1 cellular context compared by ENCODE assay signal in the genomic region with DNA sequence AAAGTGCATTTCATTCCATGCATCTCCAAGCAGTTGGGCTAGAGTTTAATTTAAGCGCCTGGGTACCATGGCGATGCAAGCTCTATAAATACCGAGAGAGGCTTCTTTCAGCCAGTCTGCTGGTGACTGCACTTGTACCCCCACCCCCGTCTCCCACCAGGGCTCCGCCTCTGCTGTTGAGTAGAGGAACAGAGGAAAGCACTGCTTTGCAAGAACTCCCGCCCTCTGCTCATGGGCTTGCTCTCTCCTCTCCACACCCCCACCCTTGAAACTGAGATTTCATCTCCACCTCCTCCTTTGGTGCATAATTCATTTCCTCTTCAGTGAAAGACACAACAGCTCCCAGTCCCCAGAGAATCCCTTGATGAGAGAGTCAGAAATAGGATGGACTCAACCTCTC.
TF ChIP-seq lines count a peak whose summit lies in the region.

No MANE protein-coding gene starts in this region.

TF ChIP-seq in GM12878, 131 proteins besides CTCF, POLR2A, EP300 and RAD21:
- TF ChIP-seq, protein P1, sequence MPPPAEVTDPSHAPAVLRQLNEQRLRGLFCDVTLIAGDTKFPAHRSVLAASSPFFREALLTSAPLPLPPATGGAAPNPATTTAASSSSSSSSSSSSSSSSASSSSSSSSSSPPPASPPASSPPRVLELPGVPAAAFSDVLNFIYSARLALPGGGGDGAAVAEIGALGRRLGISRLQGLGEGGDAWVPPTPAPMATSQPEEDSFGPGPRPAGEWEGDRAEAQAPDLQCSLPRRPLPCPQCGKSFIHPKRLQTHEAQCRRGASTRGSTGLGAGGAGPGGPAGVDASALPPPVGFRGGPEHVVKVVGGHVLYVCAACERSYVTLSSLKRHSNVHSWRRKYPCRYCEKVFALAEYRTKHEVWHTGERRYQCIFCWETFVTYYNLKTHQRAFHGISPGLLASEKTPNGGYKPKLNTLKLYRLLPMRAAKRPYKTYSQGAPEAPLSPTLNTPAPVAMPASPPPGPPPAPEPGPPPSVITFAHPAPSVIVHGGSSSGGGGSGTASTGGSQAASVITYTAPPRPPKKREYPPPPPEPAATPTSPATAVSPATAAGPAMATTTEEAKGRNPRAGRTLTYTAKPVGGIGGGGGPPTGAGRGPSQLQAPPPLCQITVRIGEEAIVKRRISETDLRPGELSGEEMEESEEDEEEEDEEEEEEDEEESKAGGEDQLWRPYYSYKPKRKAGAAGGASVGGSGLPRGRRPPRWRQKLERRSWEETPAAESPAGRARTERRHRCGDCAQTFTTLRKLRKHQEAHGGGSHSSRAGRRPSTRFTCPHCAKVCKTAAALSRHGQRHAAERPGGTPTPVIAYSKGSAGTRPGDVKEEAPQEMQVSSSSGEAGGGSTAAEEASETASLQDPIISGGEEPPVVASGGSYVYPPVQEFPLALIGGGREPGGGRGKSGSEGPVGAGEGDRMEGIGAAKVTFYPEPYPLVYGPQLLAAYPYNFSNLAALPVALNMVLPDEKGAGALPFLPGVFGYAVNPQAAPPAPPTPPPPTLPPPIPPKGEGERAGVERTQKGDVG (CRISPR knock-in tag; IDR thresholded peaks at IDR 0.05), result no peak
- TF ChIP-seq, protein P2, sequence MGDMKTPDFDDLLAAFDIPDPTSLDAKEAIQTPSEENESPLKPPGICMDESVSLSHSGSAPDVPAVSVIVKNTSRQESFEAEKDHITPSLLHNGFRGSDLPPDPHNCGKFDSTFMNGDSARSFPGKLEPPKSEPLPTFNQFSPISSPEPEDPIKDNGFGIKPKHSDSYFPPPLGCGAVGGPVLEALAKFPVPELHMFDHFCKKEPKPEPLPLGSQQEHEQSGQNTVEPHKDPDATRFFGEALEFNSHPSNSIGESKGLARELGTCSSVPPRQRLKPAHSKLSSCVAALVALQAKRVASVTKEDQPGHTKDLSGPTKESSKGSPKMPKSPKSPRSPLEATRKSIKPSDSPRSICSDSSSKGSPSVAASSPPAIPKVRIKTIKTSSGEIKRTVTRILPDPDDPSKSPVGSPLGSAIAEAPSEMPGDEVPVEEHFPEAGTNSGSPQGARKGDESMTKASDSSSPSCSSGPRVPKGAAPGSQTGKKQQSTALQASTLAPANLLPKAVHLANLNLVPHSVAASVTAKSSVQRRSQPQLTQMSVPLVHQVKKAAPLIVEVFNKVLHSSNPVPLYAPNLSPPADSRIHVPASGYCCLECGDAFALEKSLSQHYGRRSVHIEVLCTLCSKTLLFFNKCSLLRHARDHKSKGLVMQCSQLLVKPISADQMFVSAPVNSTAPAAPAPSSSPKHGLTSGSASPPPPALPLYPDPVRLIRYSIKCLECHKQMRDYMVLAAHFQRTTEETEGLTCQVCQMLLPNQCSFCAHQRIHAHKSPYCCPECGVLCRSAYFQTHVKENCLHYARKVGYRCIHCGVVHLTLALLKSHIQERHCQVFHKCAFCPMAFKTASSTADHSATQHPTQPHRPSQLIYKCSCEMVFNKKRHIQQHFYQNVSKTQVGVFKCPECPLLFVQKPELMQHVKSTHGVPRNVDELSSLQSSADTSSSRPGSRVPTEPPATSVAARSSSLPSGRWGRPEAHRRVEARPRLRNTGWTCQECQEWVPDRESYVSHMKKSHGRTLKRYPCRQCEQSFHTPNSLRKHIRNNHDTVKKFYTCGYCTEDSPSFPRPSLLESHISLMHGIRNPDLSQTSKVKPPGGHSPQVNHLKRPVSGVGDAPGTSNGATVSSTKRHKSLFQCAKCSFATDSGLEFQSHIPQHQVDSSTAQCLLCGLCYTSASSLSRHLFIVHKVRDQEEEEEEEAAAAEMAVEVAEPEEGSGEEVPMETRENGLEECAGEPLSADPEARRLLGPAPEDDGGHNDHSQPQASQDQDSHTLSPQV (IDR thresholded peaks at IDR 0.05), result no peak
- TF ChIP-seq GABPA (IDR thresholded peaks at IDR 0.05; ENCODE audit: low read depth), result no peak
- TF ChIP-seq, protein P3, sequence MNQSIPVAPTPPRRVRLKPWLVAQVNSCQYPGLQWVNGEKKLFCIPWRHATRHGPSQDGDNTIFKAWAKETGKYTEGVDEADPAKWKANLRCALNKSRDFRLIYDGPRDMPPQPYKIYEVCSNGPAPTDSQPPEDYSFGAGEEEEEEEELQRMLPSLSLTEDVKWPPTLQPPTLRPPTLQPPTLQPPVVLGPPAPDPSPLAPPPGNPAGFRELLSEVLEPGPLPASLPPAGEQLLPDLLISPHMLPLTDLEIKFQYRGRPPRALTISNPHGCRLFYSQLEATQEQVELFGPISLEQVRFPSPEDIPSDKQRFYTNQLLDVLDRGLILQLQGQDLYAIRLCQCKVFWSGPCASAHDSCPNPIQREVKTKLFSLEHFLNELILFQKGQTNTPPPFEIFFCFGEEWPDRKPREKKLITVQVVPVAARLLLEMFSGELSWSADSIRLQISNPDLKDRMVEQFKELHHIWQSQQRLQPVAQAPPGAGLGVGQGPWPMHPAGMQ (IDR thresholded peaks at IDR 0.05; ENCODE audit: borderline replicate concordance), result no peak
- TF ChIP-seq, protein P4, sequence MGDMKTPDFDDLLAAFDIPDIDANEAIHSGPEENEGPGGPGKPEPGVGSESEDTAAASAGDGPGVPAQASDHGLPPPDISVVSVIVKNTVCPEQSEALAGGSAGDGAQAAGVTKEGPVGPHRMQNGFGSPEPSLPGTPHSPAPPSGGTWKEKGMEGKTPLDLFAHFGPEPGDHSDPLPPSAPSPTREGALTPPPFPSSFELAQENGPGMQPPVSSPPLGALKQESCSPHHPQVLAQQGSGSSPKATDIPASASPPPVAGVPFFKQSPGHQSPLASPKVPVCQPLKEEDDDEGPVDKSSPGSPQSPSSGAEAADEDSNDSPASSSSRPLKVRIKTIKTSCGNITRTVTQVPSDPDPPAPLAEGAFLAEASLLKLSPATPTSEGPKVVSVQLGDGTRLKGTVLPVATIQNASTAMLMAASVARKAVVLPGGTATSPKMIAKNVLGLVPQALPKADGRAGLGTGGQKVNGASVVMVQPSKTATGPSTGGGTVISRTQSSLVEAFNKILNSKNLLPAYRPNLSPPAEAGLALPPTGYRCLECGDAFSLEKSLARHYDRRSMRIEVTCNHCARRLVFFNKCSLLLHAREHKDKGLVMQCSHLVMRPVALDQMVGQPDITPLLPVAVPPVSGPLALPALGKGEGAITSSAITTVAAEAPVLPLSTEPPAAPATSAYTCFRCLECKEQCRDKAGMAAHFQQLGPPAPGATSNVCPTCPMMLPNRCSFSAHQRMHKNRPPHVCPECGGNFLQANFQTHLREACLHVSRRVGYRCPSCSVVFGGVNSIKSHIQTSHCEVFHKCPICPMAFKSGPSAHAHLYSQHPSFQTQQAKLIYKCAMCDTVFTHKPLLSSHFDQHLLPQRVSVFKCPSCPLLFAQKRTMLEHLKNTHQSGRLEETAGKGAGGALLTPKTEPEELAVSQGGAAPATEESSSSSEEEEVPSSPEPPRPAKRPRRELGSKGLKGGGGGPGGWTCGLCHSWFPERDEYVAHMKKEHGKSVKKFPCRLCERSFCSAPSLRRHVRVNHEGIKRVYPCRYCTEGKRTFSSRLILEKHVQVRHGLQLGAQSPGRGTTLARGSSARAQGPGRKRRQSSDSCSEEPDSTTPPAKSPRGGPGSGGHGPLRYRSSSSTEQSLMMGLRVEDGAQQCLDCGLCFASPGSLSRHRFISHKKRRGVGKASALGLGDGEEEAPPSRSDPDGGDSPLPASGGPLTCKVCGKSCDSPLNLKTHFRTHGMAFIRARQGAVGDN (IDR thresholded peaks at IDR 0.05), result no peak
- TF ChIP-seq, protein P5, sequence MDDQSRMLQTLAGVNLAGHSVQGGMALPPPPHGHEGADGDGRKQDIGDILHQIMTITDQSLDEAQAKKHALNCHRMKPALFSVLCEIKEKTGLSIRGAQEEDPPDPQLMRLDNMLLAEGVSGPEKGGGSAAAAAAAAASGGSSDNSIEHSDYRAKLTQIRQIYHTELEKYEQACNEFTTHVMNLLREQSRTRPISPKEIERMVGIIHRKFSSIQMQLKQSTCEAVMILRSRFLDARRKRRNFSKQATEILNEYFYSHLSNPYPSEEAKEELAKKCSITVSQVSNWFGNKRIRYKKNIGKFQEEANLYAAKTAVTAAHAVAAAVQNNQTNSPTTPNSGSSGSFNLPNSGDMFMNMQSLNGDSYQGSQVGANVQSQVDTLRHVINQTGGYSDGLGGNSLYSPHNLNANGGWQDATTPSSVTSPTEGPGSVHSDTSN (IDR thresholded peaks at IDR 0.05; ENCODE audit: insufficient replicate concordance, low read depth, low read length), result no peak
- TF ChIP-seq EED (IDR thresholded peaks at IDR 0.05; ENCODE audit: low read depth), result no peak
- no peak for TF ChIP-seq SIX5 (IDR thresholded peaks at IDR 0.05; ENCODE audit: low read depth, low read length, severe bottlenecking)
- TF ChIP-seq, protein P6, sequence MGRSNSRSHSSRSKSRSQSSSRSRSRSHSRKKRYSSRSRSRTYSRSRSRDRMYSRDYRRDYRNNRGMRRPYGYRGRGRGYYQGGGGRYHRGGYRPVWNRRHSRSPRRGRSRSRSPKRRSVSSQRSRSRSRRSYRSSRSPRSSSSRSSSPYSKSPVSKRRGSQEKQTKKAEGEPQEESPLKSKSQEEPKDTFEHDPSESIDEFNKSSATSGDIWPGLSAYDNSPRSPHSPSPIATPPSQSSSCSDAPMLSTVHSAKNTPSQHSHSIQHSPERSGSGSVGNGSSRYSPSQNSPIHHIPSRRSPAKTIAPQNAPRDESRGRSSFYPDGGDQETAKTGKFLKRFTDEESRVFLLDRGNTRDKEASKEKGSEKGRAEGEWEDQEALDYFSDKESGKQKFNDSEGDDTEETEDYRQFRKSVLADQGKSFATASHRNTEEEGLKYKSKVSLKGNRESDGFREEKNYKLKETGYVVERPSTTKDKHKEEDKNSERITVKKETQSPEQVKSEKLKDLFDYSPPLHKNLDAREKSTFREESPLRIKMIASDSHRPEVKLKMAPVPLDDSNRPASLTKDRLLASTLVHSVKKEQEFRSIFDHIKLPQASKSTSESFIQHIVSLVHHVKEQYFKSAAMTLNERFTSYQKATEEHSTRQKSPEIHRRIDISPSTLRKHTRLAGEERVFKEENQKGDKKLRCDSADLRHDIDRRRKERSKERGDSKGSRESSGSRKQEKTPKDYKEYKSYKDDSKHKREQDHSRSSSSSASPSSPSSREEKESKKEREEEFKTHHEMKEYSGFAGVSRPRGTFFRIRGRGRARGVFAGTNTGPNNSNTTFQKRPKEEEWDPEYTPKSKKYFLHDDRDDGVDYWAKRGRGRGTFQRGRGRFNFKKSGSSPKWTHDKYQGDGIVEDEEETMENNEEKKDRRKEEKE (IDR thresholded peaks at IDR 0.05), result no peak
- TF ChIP-seq MEF2A (IDR thresholded peaks at IDR 0.05; ENCODE audit: insufficient read depth, low read depth, low read length), result no peak
- TF ChIP-seq ESRRA (IDR thresholded peaks at IDR 0.05; ENCODE audit: low read length), result no peak
- TF ChIP-seq JUNB (IDR thresholded peaks at IDR 0.05), result no peak
- TF ChIP-seq LARP7 (IDR thresholded peaks at IDR 0.05), result no peak
- no peak for TF ChIP-seq SUZ12 (IDR thresholded peaks at IDR 0.05; ENCODE audit: unreplicated experiment)
- no peak for TF ChIP-seq TCF12 (IDR thresholded peaks at IDR 0.05; ENCODE audit: low read depth, low read length)
- no peak for TF ChIP-seq TAF1 (IDR thresholded peaks at IDR 0.05; ENCODE audit: borderline replicate concordance, low read depth, low read length)
- TF ChIP-seq, protein P7, sequence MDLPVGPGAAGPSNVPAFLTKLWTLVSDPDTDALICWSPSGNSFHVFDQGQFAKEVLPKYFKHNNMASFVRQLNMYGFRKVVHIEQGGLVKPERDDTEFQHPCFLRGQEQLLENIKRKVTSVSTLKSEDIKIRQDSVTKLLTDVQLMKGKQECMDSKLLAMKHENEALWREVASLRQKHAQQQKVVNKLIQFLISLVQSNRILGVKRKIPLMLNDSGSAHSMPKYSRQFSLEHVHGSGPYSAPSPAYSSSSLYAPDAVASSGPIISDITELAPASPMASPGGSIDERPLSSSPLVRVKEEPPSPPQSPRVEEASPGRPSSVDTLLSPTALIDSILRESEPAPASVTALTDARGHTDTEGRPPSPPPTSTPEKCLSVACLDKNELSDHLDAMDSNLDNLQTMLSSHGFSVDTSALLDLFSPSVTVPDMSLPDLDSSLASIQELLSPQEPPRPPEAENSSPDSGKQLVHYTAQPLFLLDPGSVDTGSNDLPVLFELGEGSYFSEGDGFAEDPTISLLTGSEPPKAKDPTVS (IDR thresholded peaks at IDR 0.05; ENCODE audit: low read depth, low read length), result no peak
- TF ChIP-seq, protein P8, sequence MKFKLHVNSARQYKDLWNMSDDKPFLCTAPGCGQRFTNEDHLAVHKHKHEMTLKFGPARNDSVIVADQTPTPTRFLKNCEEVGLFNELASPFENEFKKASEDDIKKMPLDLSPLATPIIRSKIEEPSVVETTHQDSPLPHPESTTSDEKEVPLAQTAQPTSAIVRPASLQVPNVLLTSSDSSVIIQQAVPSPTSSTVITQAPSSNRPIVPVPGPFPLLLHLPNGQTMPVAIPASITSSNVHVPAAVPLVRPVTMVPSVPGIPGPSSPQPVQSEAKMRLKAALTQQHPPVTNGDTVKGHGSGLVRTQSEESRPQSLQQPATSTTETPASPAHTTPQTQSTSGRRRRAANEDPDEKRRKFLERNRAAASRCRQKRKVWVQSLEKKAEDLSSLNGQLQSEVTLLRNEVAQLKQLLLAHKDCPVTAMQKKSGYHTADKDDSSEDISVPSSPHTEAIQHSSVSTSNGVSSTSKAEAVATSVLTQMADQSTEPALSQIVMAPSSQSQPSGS (IDR thresholded peaks at IDR 0.05; ENCODE audit: low read length), result no peak
- no peak for TF ChIP-seq ZNF24 (IDR thresholded peaks at IDR 0.05)
- no peak for TF ChIP-seq ZSCAN29 (IDR thresholded peaks at IDR 0.05)
TF ChIP-seq in GM12878: peak in this region for 0.
